Comparison of ENCODE assay signal across 20 cellular contexts in the genomic region with DNA sequence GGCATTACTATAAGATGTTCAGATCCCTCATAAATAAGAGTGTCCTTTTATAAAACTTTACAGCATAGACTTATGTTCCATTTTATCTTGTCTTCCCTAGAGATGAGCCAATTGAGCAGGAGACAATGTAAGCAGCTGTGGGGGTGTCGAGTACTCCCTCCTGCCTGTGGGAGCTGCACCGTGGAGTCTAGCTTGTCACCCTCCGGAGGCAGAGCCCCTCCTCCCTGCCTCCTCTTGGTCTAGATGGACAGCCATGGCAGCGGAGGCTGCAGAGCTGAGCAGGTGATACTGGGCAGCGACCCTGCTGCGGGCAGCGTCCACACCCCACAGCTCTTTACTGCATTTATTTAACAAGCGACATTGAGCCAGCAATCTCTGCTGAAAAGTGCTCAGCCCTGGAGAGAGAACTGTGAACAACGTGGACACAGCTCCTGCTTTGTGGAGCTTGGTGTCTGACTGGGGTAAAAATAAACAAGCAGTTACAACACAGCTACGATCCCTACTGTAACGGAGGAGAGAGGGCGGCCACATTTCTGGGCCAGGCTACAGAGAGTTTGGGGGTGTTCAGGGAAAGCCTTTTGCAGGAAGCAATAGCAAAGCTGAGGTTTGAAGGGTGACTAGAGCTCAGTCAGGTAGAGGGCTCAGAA.
"Had no signal": no experiment of that assay in that cellular context is flagged by ENCODE, and none has a peak within 500 bp of the region (broad histone marks: within the 10 kb centered on the region; RNA-seq: fewer than 3 reads in every experiment).

No MANE protein-coding gene starts in this region.

- FAIRE-seq: astrocyte, TTC549 had no signal

- H3K27me3 ChIP-seq: testis, uterus had no signal

- H3K9me3 Mint-ChIP-seq: activated naive CD8-positive, alpha-beta T cell treated with anti-CD3 and anti-CD28 coated beads for 36 hours; activated T-cell treated with anti-CD3 and anti-CD28 coated beads, Interleukin-2, amount 50 U/mL, for 4 hours; activated T-helper 2 cell treated with anti-CD3 and anti-CD28 coated beads, Interferon-gamma antibody, Interleukin-2, Interleukin-4, amounts not matched to agents 10 μg/mL and 5 μg/mL and 100 μg/mL, durations not matched to agents 14 hours and 24 hours and 36 hours; nephron; stimulated activated naive B cell treated with anti-CD40 and anti-IgM and Interleukin-4, amounts not matched to agents 10 μg/mL and 1 μg/mL and 100 μg/mL, for 72 hours; T-helper 2 cell treated with Interferon-gamma antibody and Interleukin-4, amounts not matched to agents 5 μg/mL and 100 μg/mL, for 36 hours had no signal

- H3K36me3 Mint-ChIP-seq: activated naive CD8-positive, alpha-beta T cell treated with anti-CD3 and anti-CD28 coated beads for 36 hours; stimulated activated naive B cell treated with anti-CD40 and anti-IgM and Interleukin-4, amounts not matched to agents 10 μg/mL and 1 μg/mL and 100 μg/mL, for 72 hours had no signal

- H3K27ac ChIP-seq: foreskin keratinocyte, testis, uterus had no signal

- H3K4me3 ChIP-seq: testis, uterus had no signal

- H3K4me1 ChIP-seq: foreskin keratinocyte, testis, uterus had no signal

- ATAC-seq: activated T-cell treated with anti-CD3 and anti-CD28 coated beads, Interleukin-2, amount 50 U/mL, for 4 hours; foreskin keratinocyte; stimulated activated naive B cell treated with anti-CD40 and anti-IgM and Interleukin-4, amounts not matched to agents 10 μg/mL and 1 μg/mL and 100 μg/mL, for 72 hours had no signal

- H3K9me3 ChIP-seq: testis, uterus had no signal

- H3K27ac Mint-ChIP-seq: activated naive CD8-positive, alpha-beta T cell treated with anti-CD3 and anti-CD28 coated beads for 36 hours; activated T-helper 2 cell treated with anti-CD3 and anti-CD28 coated beads, Interferon-gamma antibody, Interleukin-2, Interleukin-4, amounts not matched to agents 10 μg/mL and 5 μg/mL and 100 μg/mL, durations not matched to agents 14 hours and 24 hours and 36 hours; nephron; stimulated activated naive B cell treated with anti-CD40 and anti-IgM and Interleukin-4, amounts not matched to agents 10 μg/mL and 1 μg/mL and 100 μg/mL, for 72 hours; T-helper 2 cell treated with Interferon-gamma antibody and Interleukin-4, amounts not matched to agents 5 μg/mL and 100 μg/mL, for 36 hours had no signal

- H3K36me3 ChIP-seq: uterus had no signal

- DNase-seq: activated CD4-positive, alpha-beta T cell treated with anti-CD3 and anti-CD28 coated beads, Interleukin-2, amount 50 U/mL, for 4 hours; activated CD8-positive, alpha-beta memory T cell treated with anti-CD3 and anti-CD28 coated beads, Interleukin-2, amount 50 U/mL, for 48 hours; activated naive CD4-positive, alpha-beta T cell; activated naive CD8-positive, alpha-beta T cell treated with anti-CD3 and anti-CD28 coated beads for 36 hours; activated T-cell treated with anti-CD3 and anti-CD28 coated beads, Interleukin-2, amount 50 U/mL, for 4 hours; central memory CD4-positive, alpha-beta T cell; effector memory CD4-positive, alpha-beta T cell; foreskin keratinocyte; occipital lobe; stimulated activated CD4-positive, alpha-beta T cell treated with anti-CD3 and anti-CD28 coated beads, Interleukin-2, amount 100 ng/mL, for 48 hours; stimulated activated CD8-positive, alpha-beta memory T cell treated with anti-CD3 and anti-CD28 coated beads, Interleukin-4, amount 100 ng/mL, for 48 hours; stimulated activated naive B cell treated with anti-CD40 and anti-IgM and Interleukin-4, amounts not matched to agents 10 μg/mL and 1 μg/mL and 100 μg/mL, for 72 hours; testis; trophoblast cell; uterus had no signal
